In genomic region chr6:89385156-89385667, GRCh38 we compare ENCODE assay signal across 9 cellular contexts. TPM values are rescaled to one million over a fixed set of nuclear protein-coding genes. Genes with fewer than 3 reads are reported as not detected.
DNase-seq lines count a peak whose midpoint lies in the region; ATAC-seq, FAIRE-seq and TF ChIP-seq lines count a peak whose summit lies in the region.
"Had no signal": no experiment of that assay in that cellular context is flagged by ENCODE, and none has a peak within 500 bp of the region (broad histone marks: within the 10 kb centered on the region; RNA-seq: fewer than 3 reads in every experiment).

No MANE protein-coding gene starts in this region.

- CTCF ChIA-PET in HepG2 (lab: Yijun Ruan, JAX; ENCODE audit: low intra/inter-chr PET ratio, low total read pairs): no interaction called here

- H3K27ac ChIP-seq in HepG2 (ENCODE audit: extremely low read length, insufficient read depth, low read length): no peak overlapping the region
- no peak overlapping the region for H3K27ac ChIP-seq in right lobe of liver
- no peak overlapping the region for H3K27ac ChIP-seq in MM.1S (ENCODE audit: low read length)

- H3K4me2 ChIP-seq in HepG2 (ENCODE audit: low read depth, low read length) (no peak overlapping the region), MM.1S (ENCODE audit: low read depth, low read length) (0 out of 2 replicates have a peak overlapping the region, but pooled peaks have one; percentile 3)

- DNase-seq in HepG2 (ENCODE audit: low spot score) (no peak), right lobe of liver (no peak), MM.1S (no peak), cerebellar cortex (ENCODE audit: low spot score) (peak; percentile 98), NCI-H1105 treated with DMSO at 0.1 percent for 48 hours (lab: John Stamatoyannopoulos, UW) (no peak), UCSD-AML1 (lab: John Stamatoyannopoulos, UW; ENCODE audit: unreplicated experiment) (no peak), GF-D8 (lab: John Stamatoyannopoulos, UW) (no peak)
- no peak for DNase-seq in stimulated activated CD8-positive, alpha-beta memory T cell treated with anti-CD3 and anti-CD28 coated beads, Interleukin-4, amount 100 ng/mL, for 48 hours

- no peak for FAIRE-seq in HepG2 (lab: Jason Lieb, UNC)

- POLR2A ChIA-PET in HepG2 (lab: Yijun Ruan, JAX): no interaction called here

- ATAC-seq in HepG2 (no peak), right lobe of liver (no peak)

- BruUV-seq in HepG2 (replicated peaks; lab: Mats Ljungman, UMichigan): no TSS peak

- in situ Hi-C loops in HepG2 (cut with HindIII; ENCODE audit: extremely low pct_ligation_motif_present, low pct_unique_long_range_greater_than_20kb): no loop called here

- H3K79me2 ChIP-seq in HepG2 (ENCODE audit: insufficient read depth, low read length) (no peaks in the 10 kb centered on the region), MM.1S (ENCODE audit: low read length) (peaks cover 58% of the 10 kb centered on the region)

- H3K9ac ChIP-seq in HepG2 (ENCODE audit: insufficient read depth, low read depth, low read length): no peak overlapping the region
- no peak overlapping the region for H3K9ac ChIP-seq in MM.1S (ENCODE audit: low read length)

- no peak for TF ChIP-seq CTCF in HepG2 (CRISPR knock-in tag; IDR thresholded peaks at IDR 0.05)
- TF ChIP-seq CTCF in right lobe of liver (IDR thresholded peaks at IDR 0.05): no peak
- no peak for TF ChIP-seq CTCF in MM.1S (IDR thresholded peaks at IDR 0.05; ENCODE audit: low read length)

- TF ChIP-seq RAD21 in HepG2 (CRISPR knock-in tag; IDR thresholded peaks at IDR 0.05): no peak

- H3K4me1 ChIP-seq in HepG2 (ENCODE audit: insufficient read depth, low read length): no peaks in the 10 kb centered on the region
- H3K4me1 ChIP-seq in right lobe of liver: no peaks in the 10 kb centered on the region
- H3K4me1 ChIP-seq in MM.1S (ENCODE audit: low read length): peaks cover 33% of the 10 kb centered on the region

- H4K20me1 ChIP-seq in HepG2 (ENCODE audit: insufficient read depth, low read length): no peaks in the 10 kb centered on the region
- H4K20me1 ChIP-seq in MM.1S (ENCODE audit: insufficient read depth, low read length): no peaks in the 10 kb centered on the region

- H3F3A ChIP-seq in MM.1S (ENCODE audit: insufficient read depth, low read length): peaks cover 10% of the 10 kb centered on the region; the same call in 1 of the 2 replicates

- H3K36me3 ChIP-seq in HepG2 (replicated peaks in 1 of 2; ENCODE audit: control insufficient read depth in 1 of 2, insufficient read depth in 2 of 2, low read length in 2 of 2) (no peaks in the 10 kb centered on the region), right lobe of liver (no peaks in the 10 kb centered on the region), MM.1S (replicated peaks; ENCODE audit: insufficient read depth, low read length) (0 out of 2 replicates have a peak, but pooled peaks cover 5% of the 10 kb centered on the region)

- H3K9me3 ChIP-seq in HepG2 (ENCODE audit: low read length): no peaks in the 10 kb centered on the region
- no peaks in the 10 kb centered on the region for H3K9me3 ChIP-seq in right lobe of liver
- no peaks in the 10 kb centered on the region for H3K9me3 ChIP-seq in MM.1S (replicated peaks; ENCODE audit: insufficient read depth, low read length)

- H3K9me2 ChIP-seq in MM.1S (replicated peaks; ENCODE audit: insufficient read depth, low read length): no peaks in the 10 kb centered on the region

- no peaks in the 10 kb centered on the region; a peak in 1 of 5 replicates for H3K27me3 ChIP-seq in HepG2 (ENCODE audit: control insufficient read depth in 1 of 2, insufficient read depth in 2 of 2, low read length in 2 of 2)
- H3K27me3 ChIP-seq in right lobe of liver: no peaks in the 10 kb centered on the region
- H3K27me3 ChIP-seq in MM.1S (replicated peaks; ENCODE audit: insufficient read depth, low read length): no peaks in the 10 kb centered on the region

- intact Hi-C loops in HepG2 (cut with micrococcal nuclease; ENCODE audit: unreplicated experiment): no loop called here
- intact Hi-C loops in right lobe of liver (cut with DNase I): no loop called here

- WGBS in HepG2 (ENCODE audit: low lambda C conversion rate): 43% methylated on average over 5 of the region's 5 CpGs
- 83% methylated on average over 3 of the region's 5 CpGs for WGBS in right lobe of liver (ENCODE audit: insufficient coverage, low coverage, low lambda C conversion rate, missing lambda C conversion rate)

- H2AFZ ChIP-seq in HepG2 (ENCODE audit: low read length) (no peak overlapping the region), MM.1S (ENCODE audit: low read length) (no peak overlapping the region)

- no peak for TF ChIP-seq EP300 in HepG2 (IDR thresholded peaks at IDR 0.05; ENCODE audit: low read depth in 2 of 2, low read length in 2 of 2)
- TF ChIP-seq EP300 in HepG2 (CRISPR knock-in tag; IDR thresholded peaks at IDR 0.05; ENCODE audit: borderline replicate concordance): no peak

- TF ChIP-seq POLR2A in HepG2 (IDR thresholded peaks at IDR 0.05; ENCODE audit: insufficient read depth in 1 of 2, low read depth in 2 of 2, low read length in 2 of 2) (no peak), right lobe of liver (IDR thresholded peaks at IDR 0.05) (no peak)

- H3K4me3 ChIP-seq in HepG2 (replicated peaks in 1 of 3; ENCODE audit: insufficient read depth in 1 of 3, low read depth in 2 of 3, low read length in 3 of 3) (no peak overlapping the region), right lobe of liver (no peak overlapping the region), MM.1S (ENCODE audit: low read length) (no peak overlapping the region)
- H3K4me3 ChIP-seq: skin epidermis had no signal

RNA-seq across cellular contexts. Expression of gene RRAGD, which starts 26.9 kb away (rescaled TPM):
- total RNA-seq in HepG2 (2016; rRNA removed; fragmentation: Illumina TruSeq; extraction: Trizol): 0.35 and 0.39 TPM in 2 replicates
- 0.26 and 0.30 TPM in 2 replicates for total RNA-seq in HepG2 (2016; cell fraction: cytosol; rRNA removed; fragmentation: Illumina TruSeq; extraction: Trizol; ENCODE audit: low read depth)
- 0.30 and 0.63 TPM in 2 replicates for total RNA-seq in HepG2 (2016; cell fraction: insoluble cytoplasmic fraction; rRNA removed; fragmentation: Illumina TruSeq; extraction: Trizol)
- total RNA-seq in HepG2 (2016; cell fraction: membrane; rRNA removed; fragmentation: Illumina TruSeq; extraction: Trizol): 0.69 and 1.1 TPM in 2 replicates
- 0.28 and 0.53 TPM in 2 replicates for total RNA-seq in HepG2 (2016; cell fraction: nucleus; rRNA removed; fragmentation: Illumina TruSeq; extraction: Trizol)
- 0.53 and 0.57 TPM in 2 replicates for polyA plus RNA-seq in HepG2 (2011; rRNA removed)
- polyA plus RNA-seq in HepG2 (2011; cell fraction: cytosol; rRNA removed): 0.12 and 0.37 TPM in 2 replicates
- polyA plus RNA-seq in HepG2 (2011; cell fraction: nucleus; rRNA removed): 0.05 and 0.06 TPM in 2 replicates
- 0.21 and 0.85 TPM in 2 replicates for polyA plus RNA-seq in HepG2 (2012)
- polyA plus RNA-seq in HepG2 (2016; cell fraction: cytosol; fragmentation: Illumina TruSeq; extraction: Trizol; ENCODE audit: low read depth): 0.37 and 0.38 TPM in 2 replicates
- polyA plus RNA-seq in HepG2 (2016; cell fraction: insoluble cytoplasmic fraction; fragmentation: Illumina TruSeq; extraction: Trizol; ENCODE audit: low read depth): 0.17 and 0.53 TPM in 2 replicates
- polyA plus RNA-seq in HepG2 (2016; cell fraction: membrane; fragmentation: Illumina TruSeq; extraction: Trizol; ENCODE audit: low read depth): 0.69 and 0.86 TPM in 2 replicates
- 0.22 TPM in 1 of 2 replicates, not detected in the other for polyA plus RNA-seq in HepG2 (2016; cell fraction: nucleus; fragmentation: Illumina TruSeq; extraction: Trizol; ENCODE audit: insufficient read depth, low read depth)
- 0.26 TPM in 1 of 2 replicates, not detected in the other for polyA minus RNA-seq in HepG2 (2011; rRNA and poly(A)+ RNA removed; ENCODE audit: low replicate concordance)
- 0.62 and 1.3 TPM in 2 replicates for polyA minus RNA-seq in HepG2 (2011; cell fraction: cytosol; rRNA and poly(A)+ RNA removed)
- 0.12 and 0.13 TPM in 2 replicates for polyA minus RNA-seq in HepG2 (2011; cell fraction: nucleus; rRNA and poly(A)+ RNA removed)
- 10 to 100 TPM in 4 of 6 experiments, 1 to 10 TPM in 2; 7.1 to 18.7 (median 12.2) TPM for total RNA-seq in right lobe of liver

RNA-seq across cellular contexts. Expression of gene UBE2J1, which starts 32.7 kb away (rescaled TPM):
- total RNA-seq in HepG2 (2016; rRNA removed; fragmentation: Illumina TruSeq; extraction: Trizol): 19.3 and 29.5 TPM in 2 replicates
- total RNA-seq in HepG2 (2016; cell fraction: cytosol; rRNA removed; fragmentation: Illumina TruSeq; extraction: Trizol; ENCODE audit: low read depth): 13.5 and 15.0 TPM in 2 replicates
- total RNA-seq in HepG2 (2016; cell fraction: insoluble cytoplasmic fraction; rRNA removed; fragmentation: Illumina TruSeq; extraction: Trizol): 20.1 and 28.2 TPM in 2 replicates
- total RNA-seq in HepG2 (2016; cell fraction: membrane; rRNA removed; fragmentation: Illumina TruSeq; extraction: Trizol): 34.9 and 36.8 TPM in 2 replicates
- total RNA-seq in HepG2 (2016; cell fraction: nucleus; rRNA removed; fragmentation: Illumina TruSeq; extraction: Trizol): 10.8 and 11.8 TPM in 2 replicates
- polyA plus RNA-seq in HepG2 (2011; rRNA removed): 18.6 and 24.6 TPM in 2 replicates
- 12.1 and 17.5 TPM in 2 replicates for polyA plus RNA-seq in HepG2 (2011; cell fraction: cytosol; rRNA removed)
- 5.8 and 6.6 TPM in 2 replicates for polyA plus RNA-seq in HepG2 (2011; cell fraction: nucleus; rRNA removed)
- polyA plus RNA-seq in HepG2 (2012): 15.8 and 17.0 TPM in 2 replicates
- polyA plus RNA-seq in HepG2 (2016; cell fraction: cytosol; fragmentation: Illumina TruSeq; extraction: Trizol; ENCODE audit: low read depth): 26.2 and 31.5 TPM in 2 replicates
- 52.7 and 53.8 TPM in 2 replicates for polyA plus RNA-seq in HepG2 (2016; cell fraction: insoluble cytoplasmic fraction; fragmentation: Illumina TruSeq; extraction: Trizol; ENCODE audit: low read depth)
- polyA plus RNA-seq in HepG2 (2016; cell fraction: membrane; fragmentation: Illumina TruSeq; extraction: Trizol; ENCODE audit: low read depth): 47.6 and 48.7 TPM in 2 replicates
- 22.0 and 22.5 TPM in 2 replicates for polyA plus RNA-seq in HepG2 (2016; cell fraction: nucleus; fragmentation: Illumina TruSeq; extraction: Trizol; ENCODE audit: insufficient read depth, low read depth)
- polyA minus RNA-seq in HepG2 (2011; rRNA and poly(A)+ RNA removed; ENCODE audit: low replicate concordance): 10.0 and 15.8 TPM in 2 replicates
- polyA minus RNA-seq in HepG2 (2011; cell fraction: cytosol; rRNA and poly(A)+ RNA removed): 13.7 and 13.9 TPM in 2 replicates
- polyA minus RNA-seq in HepG2 (2011; cell fraction: nucleus; rRNA and poly(A)+ RNA removed): 18.8 and 20.0 TPM in 2 replicates
- total RNA-seq in right lobe of liver: 10 to 100 TPM; 14.9 to 22.3 (median 19.7) TPM

RNA-seq across cellular contexts. Expression of gene ANKRD6, which starts 47.7 kb away (rescaled TPM):
- total RNA-seq in HepG2 (2016; rRNA removed; fragmentation: Illumina TruSeq; extraction: Trizol) (0.13 and 0.18 TPM in 2 replicates), right lobe of liver (10 to 100 TPM in 2 of 6 experiments, 1 to 10 TPM in 4; 5.3 to 14.8 (median 8.3) TPM)
- total RNA-seq in HepG2 (2016; cell fraction: cytosol; rRNA removed; fragmentation: Illumina TruSeq; extraction: Trizol; ENCODE audit: low read depth): not detected in 2 replicates
- total RNA-seq in HepG2 (2016; cell fraction: insoluble cytoplasmic fraction; rRNA removed; fragmentation: Illumina TruSeq; extraction: Trizol): 0.24 and 0.32 TPM in 2 replicates
- 0.17 and 0.49 TPM in 2 replicates for total RNA-seq in HepG2 (2016; cell fraction: membrane; rRNA removed; fragmentation: Illumina TruSeq; extraction: Trizol)
- 0.41 TPM in 1 of 2 replicates, not detected in the other for total RNA-seq in HepG2 (2016; cell fraction: nucleus; rRNA removed; fragmentation: Illumina TruSeq; extraction: Trizol)
- 0.36 and 0.48 TPM in 2 replicates for polyA plus RNA-seq in HepG2 (2011; rRNA removed)
- polyA plus RNA-seq in HepG2 (2011; cell fraction: cytosol; rRNA removed): 0.09 and 0.44 TPM in 2 replicates
- 0.34 and 0.47 TPM in 2 replicates for polyA plus RNA-seq in HepG2 (2011; cell fraction: nucleus; rRNA removed)
- 0.15 and 0.28 TPM in 2 replicates for polyA plus RNA-seq in HepG2 (2012)
- 0.19 and 0.32 TPM in 2 replicates for polyA plus RNA-seq in HepG2 (2016; cell fraction: cytosol; fragmentation: Illumina TruSeq; extraction: Trizol; ENCODE audit: low read depth)
- 0.36 and 0.38 TPM in 2 replicates for polyA plus RNA-seq in HepG2 (2016; cell fraction: insoluble cytoplasmic fraction; fragmentation: Illumina TruSeq; extraction: Trizol; ENCODE audit: low read depth)
- 0.35 and 0.37 TPM in 2 replicates for polyA plus RNA-seq in HepG2 (2016; cell fraction: membrane; fragmentation: Illumina TruSeq; extraction: Trizol; ENCODE audit: low read depth)
- 0.61 and 1.2 TPM in 2 replicates for polyA plus RNA-seq in HepG2 (2016; cell fraction: nucleus; fragmentation: Illumina TruSeq; extraction: Trizol; ENCODE audit: insufficient read depth, low read depth)
- 0.10 TPM in 1 of 2 replicates, not detected in the other for polyA minus RNA-seq in HepG2 (2011; rRNA and poly(A)+ RNA removed; ENCODE audit: low replicate concordance)
- not detected in 2 replicates for polyA minus RNA-seq in HepG2 (2011; cell fraction: cytosol; rRNA and poly(A)+ RNA removed)
- polyA minus RNA-seq in HepG2 (2011; cell fraction: nucleus; rRNA and poly(A)+ RNA removed): 0.25 and 0.26 TPM in 2 replicates
